16 cellular contexts compared by ENCODE assay signal in the genomic region with DNA sequence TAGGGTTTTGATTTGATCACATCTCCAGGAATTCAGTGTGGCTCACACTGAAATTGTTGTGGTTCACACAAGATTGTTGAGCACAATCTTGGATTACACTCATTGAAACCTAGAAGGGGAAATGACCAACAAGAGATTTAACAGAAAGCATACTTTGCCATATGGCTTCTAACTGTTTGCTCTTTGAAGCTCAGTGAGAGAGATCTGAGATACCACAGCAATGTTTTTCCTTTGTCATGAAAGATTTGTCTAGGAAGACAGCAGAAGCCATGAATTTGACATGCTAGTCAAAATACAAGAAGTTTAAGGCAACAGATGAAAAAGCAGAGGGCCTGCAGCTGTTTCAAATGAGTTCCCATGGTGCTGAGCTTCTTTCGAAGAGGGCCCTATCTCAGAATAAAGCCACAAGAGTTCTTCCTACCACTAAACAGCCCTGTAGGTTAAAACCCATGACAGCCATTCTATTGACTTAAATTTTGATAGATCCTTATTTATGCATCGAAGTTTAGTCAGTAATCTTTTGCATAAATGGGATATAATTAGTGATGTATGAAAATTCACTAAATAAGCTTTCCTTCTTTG.
DNase-seq lines count a peak whose midpoint lies in the region; TF ChIP-seq lines count a peak whose summit lies in the region.
"Had no signal": no experiment of that assay in that cellular context is flagged by ENCODE, and none has a peak within 500 bp of the region (broad histone marks: within the 10 kb centered on the region; RNA-seq: fewer than 3 reads in every experiment).

No MANE protein-coding gene starts in this region.

- no peaks in the 10 kb centered on the region for H3K4me1 Mint-ChIP-seq in activated CD4-positive, alpha-beta memory T cell treated with anti-CD3 and anti-CD28 coated beads for 36 hours (ENCODE audit: low read depth)
- H3K4me1 Mint-ChIP-seq: CD4-positive, CD25-positive, alpha-beta regulatory T cell; GM23338 had no signal

- no peak for TF ChIP-seq CTCF in fibroblast of villous mesenchyme (IDR thresholded peaks at IDR 0.05; ENCODE audit: insufficient read depth, low read depth, low read length)

- no peak overlapping the region for H3K4me3 ChIP-seq in fibroblast of villous mesenchyme (ENCODE audit: low read depth, low read length)
- H3K4me3 ChIP-seq: GM23338 had no signal

- peak; percentile 3 for DNase-seq in GM03348 (ENCODE audit: low spot score)
- peak; percentile 15 for DNase-seq in amniotic epithelial cell (ENCODE audit: low read depth)
- DNase-seq in fibroblast of villous mesenchyme (ENCODE audit: low read depth) = peak; percentile 54
- DNase-seq in renal cortical epithelial cell (ENCODE audit: low read depth) = peak; percentile 26
- DNase-seq in activated CD4-positive, alpha-beta memory T cell treated with anti-CD3 and anti-CD28 coated beads for 36 hours = no peak
- DNase-seq in NCI-H2171 (lab: John Stamatoyannopoulos, UW) = no peak
- no peak for DNase-seq in GDM1 (lab: John Stamatoyannopoulos, UW)
- DNase-seq in activated naive CD4-positive, alpha-beta T cell (lab: John Stamatoyannopoulos, UW) = no peak
- DNase-seq: CD4-positive, CD25-positive, alpha-beta regulatory T cell; KG1; MM.1S; NCI-H187 treated with DMSO at 0.1 percent for 48 hours; NCI-H446 treated with DMSO at 0.1 percent for 48 hours; NCI-H748 treated with DMSO at 0.1 percent for 48 hours; Right ventricle myocardium superior had no signal

- no peaks in the 10 kb centered on the region for H3K9me3 Mint-ChIP-seq in activated CD4-positive, alpha-beta memory T cell treated with anti-CD3 and anti-CD28 coated beads for 36 hours

- no peak overlapping the region for H3K4me3 Mint-ChIP-seq in activated CD4-positive, alpha-beta memory T cell treated with anti-CD3 and anti-CD28 coated beads for 36 hours
- H3K4me3 Mint-ChIP-seq: CD4-positive, CD25-positive, alpha-beta regulatory T cell; GM23338 had no signal

- intact Hi-C loops in activated CD4-positive, alpha-beta memory T cell treated with anti-CD3 and anti-CD28 coated beads for 36 hours (cut with micrococcal nuclease) = no loop called here

- no peak overlapping the region for H3K27ac Mint-ChIP-seq in activated CD4-positive, alpha-beta memory T cell treated with anti-CD3 and anti-CD28 coated beads for 36 hours
- H3K27ac Mint-ChIP-seq: CD4-positive, CD25-positive, alpha-beta regulatory T cell; GM23338 had no signal

- POLR2A ChIA-PET in activated CD4-positive, alpha-beta memory T cell treated with anti-CD3 and anti-CD28 coated beads for 36 hours (lab: Charles Lee) = no interaction called here

- H3K36me3 Mint-ChIP-seq in activated CD4-positive, alpha-beta memory T cell treated with anti-CD3 and anti-CD28 coated beads for 36 hours = no peaks in the 10 kb centered on the region
- H3K36me3 Mint-ChIP-seq: CD4-positive, CD25-positive, alpha-beta regulatory T cell had no signal

- H3K27me3 Mint-ChIP-seq in activated CD4-positive, alpha-beta memory T cell treated with anti-CD3 and anti-CD28 coated beads for 36 hours = no peaks in the 10 kb centered on the region
- H3K27me3 Mint-ChIP-seq: CD4-positive, CD25-positive, alpha-beta regulatory T cell had no signal

- CTCF ChIA-PET in activated CD4-positive, alpha-beta memory T cell treated with anti-CD3 and anti-CD28 coated beads for 36 hours (lab: Charles Lee) = no interaction called here

Comparison
In these comparisons a context has a peak if more than half of its experiments do, and no peak if none do; other contexts are left out.
1. DNase-seq: peak in GM03348 (single experiment), amniotic epithelial cell (single experiment), fibroblast of villous mesenchyme (single experiment) and renal cortical epithelial cell (single experiment); none in activated CD4-positive, alpha-beta memory T cell treated with anti-CD3 and anti-CD28 coated beads for 36 hours (single experiment), NCI-H2171 (single experiment), GDM1 (single experiment) and activated naive CD4-positive, alpha-beta T cell (0 of 4).